Comparison of ENCODE assay signal across 27 cellular contexts in the genomic region with DNA sequence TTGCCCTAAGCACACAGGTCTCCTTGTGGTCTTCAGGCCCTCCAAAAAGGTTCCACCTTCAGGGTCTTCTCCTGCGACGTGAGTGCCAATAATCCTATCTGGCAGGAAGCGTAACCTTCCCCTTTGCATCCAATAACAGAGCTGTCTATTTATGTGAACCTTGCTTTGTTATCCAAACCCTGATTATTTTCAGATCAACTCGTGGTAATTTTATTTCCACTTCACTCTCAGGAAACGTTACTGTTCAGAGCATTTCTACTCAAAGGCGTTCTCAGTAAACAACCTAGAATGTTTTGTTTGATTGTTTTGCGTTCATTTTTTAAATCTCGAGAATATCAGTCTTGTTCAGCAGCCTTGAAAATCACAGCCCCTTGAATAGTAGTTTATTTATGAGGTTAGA.
"Had no signal": no experiment of that assay in that cellular context is flagged by ENCODE, and none has a peak within 500 bp of the region (broad histone marks: within the 10 kb centered on the region; RNA-seq: fewer than 3 reads in every experiment).

No MANE protein-coding gene starts in this region.

- H3K9me3 ChIP-seq: ovary, psoas muscle, right lobe of liver, sigmoid colon, stomach, thoracic aorta, thyroid gland, tibial nerve, upper lobe of left lung, vagina had no signal

- DNase-seq: natural killer cell; occipital lobe; ovary; posterior cingulate gyrus; psoas muscle; right cardiac atrium; right lobe of liver; sigmoid colon; small intestine; stimulated activated CD4-positive, alpha-beta T cell treated with anti-CD3 and anti-CD28 coated beads, Interleukin-15, amount 100 ng/mL, for 24 hours; stimulated activated CD4-positive, alpha-beta T cell treated with anti-CD3 and anti-CD28 coated beads, Interleukin-2, amount 100 ng/mL, for 24 hours; stimulated activated CD4-positive, alpha-beta T cell treated with anti-CD3 and anti-CD28 coated beads, Interleukin-2, amount 100 ng/mL, for 48 hours; stimulated activated CD4-positive, alpha-beta T cell treated with anti-CD3 and anti-CD28 coated beads, Interleukin-4, amount 100 ng/mL, for 24 hours; stimulated activated naive CD4-positive, alpha-beta T cell treated with Interleukin-2 at 50 U/mL for 16 hours; stomach; thyroid gland; upper lobe of left lung had no signal

- H3K27ac ChIP-seq: neural progenitor cell, ovary, parathyroid adenoma, psoas muscle, right lobe of liver, sigmoid colon, stomach, thoracic aorta, thyroid gland, upper lobe of left lung, vagina had no signal

- H3K27ac Mint-ChIP-seq: natural killer cell; nephron; neural progenitor cell; progenitor cell of endocrine pancreas; stimulated activated effector memory CD8-positive, alpha-beta T cell treated with anti-CD3 and anti-CD28 coated beads, Interleukin-12 subunit alpha, Interleukin-12 subunit beta, amount 100 ng/mL, for 72 hours; stimulated activated naive CD8-positive, alpha-beta T cell treated with anti-CD3 and anti-CD28 coated beads, Interleukin-15, Interleukin-2, amounts not matched to agents 100 ng/mL and 50 ng/mL, for 24 hours had no signal

- H3K27me3 Mint-ChIP-seq: progenitor cell of endocrine pancreas; stimulated activated naive CD8-positive, alpha-beta T cell treated with anti-CD3 and anti-CD28 coated beads, Interleukin-15, Interleukin-2, amounts not matched to agents 100 ng/mL and 50 ng/mL, for 24 hours had no signal

- H3K4me1 ChIP-seq: neural progenitor cell, parathyroid adenoma, right lobe of liver, thyroid gland, tibial nerve, vagina had no signal

- H3K36me3 Mint-ChIP-seq: natural killer cell, neural progenitor cell had no signal

- H3K9ac ChIP-seq: neural progenitor cell, parathyroid adenoma had no signal

- H3K4me3 ChIP-seq: neural progenitor cell, ovary, psoas muscle, right lobe of liver, sigmoid colon, stomach, thoracic aorta, thyroid gland, tibial nerve, upper lobe of left lung, vagina had no signal

- FAIRE-seq: small intestine, urothelium cell line had no signal

- ATAC-seq: natural killer cell, psoas muscle, right cardiac atrium had no signal

- H2AFZ ChIP-seq: neural progenitor cell, parathyroid adenoma had no signal

- H3K36me3 ChIP-seq: neural progenitor cell, ovary, right lobe of liver, sigmoid colon, stomach, thoracic aorta, thyroid gland, tibial nerve, upper lobe of left lung, vagina had no signal

- H3K27me3 ChIP-seq: neural progenitor cell, ovary, right lobe of liver, sigmoid colon, stomach, thyroid gland, tibial nerve, upper lobe of left lung, vagina had no signal

- H3K79me2 ChIP-seq: parathyroid adenoma had no signal

- H3K4me3 Mint-ChIP-seq: natural killer cell; nephron; neural progenitor cell; stimulated activated effector memory CD8-positive, alpha-beta T cell treated with anti-CD3 and anti-CD28 coated beads, Interleukin-12 subunit alpha, Interleukin-12 subunit beta, amount 100 ng/mL, for 72 hours; stimulated activated naive CD8-positive, alpha-beta T cell treated with anti-CD3 and anti-CD28 coated beads, Interleukin-15, Interleukin-2, amounts not matched to agents 100 ng/mL and 50 ng/mL, for 24 hours had no signal

- H3K4me2 ChIP-seq: neural progenitor cell had no signal

- H3K9me3 Mint-ChIP-seq: natural killer cell; nephron; stimulated activated naive CD8-positive, alpha-beta T cell treated with anti-CD3 and anti-CD28 coated beads, Interleukin-15, Interleukin-2, amounts not matched to agents 100 ng/mL and 50 ng/mL, for 24 hours had no signal
